In the genomic region with DNA sequence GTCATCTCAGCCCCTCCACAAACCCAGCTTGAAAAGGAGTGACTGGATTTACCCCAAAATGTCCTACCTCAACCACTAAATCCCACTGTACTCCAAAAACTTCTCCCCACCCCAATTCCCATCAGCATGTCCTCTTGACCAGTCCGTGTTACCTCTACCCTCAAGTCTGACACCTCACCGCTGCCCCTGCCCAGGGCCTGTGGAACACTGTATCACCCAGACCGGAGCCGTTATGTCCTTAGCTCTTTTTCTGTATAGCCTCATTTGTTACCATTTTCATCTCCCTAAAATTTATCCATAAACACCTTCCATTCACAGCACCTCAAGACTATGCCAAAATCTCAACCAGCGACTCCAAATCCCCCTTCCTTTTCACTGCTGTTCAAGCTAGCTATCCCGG, we compare ENCODE assay signal across 11 cellular contexts. TPM values are rescaled to one million over a fixed set of nuclear protein-coding genes. Genes with fewer than 3 reads are reported as not detected.
DNase-seq lines count a peak whose midpoint lies in the region; ATAC-seq and TF ChIP-seq lines count a peak whose summit lies in the region.
"Had no signal": no experiment of that assay in that cellular context is flagged by ENCODE, and none has a peak within 500 bp of the region (broad histone marks: within the 10 kb centered on the region; RNA-seq: fewer than 3 reads in every experiment).

No MANE protein-coding gene starts in this region.

- H3F3A ChIP-seq in OCI-LY1 (ENCODE audit: insufficient read depth, low read length), result 0 out of 2 replicates have a peak, but pooled peaks cover 10% of the 10 kb centered on the region

- H3K36me3 Mint-ChIP-seq in effector memory CD8-positive, alpha-beta T cell (ENCODE audit: insufficient read depth), result peaks cover 75% of the 10 kb centered on the region

- H3K4me1 ChIP-seq in BLaER1 treated with 17β-estradiol and CSF1 and Interleukin-3, amounts not matched to agents 10 nM and 100 nM, result peaks cover 47 to 69% (median 67%) of the 10 kb centered on the region in 10 experiments
- H3K4me1 ChIP-seq in OCI-LY1 (ENCODE audit: insufficient read depth, low read length, severe bottlenecking) (peaks cover 60% of the 10 kb centered on the region), osteoblast (ENCODE audit: insufficient read depth, low read length) (peaks cover 44% of the 10 kb centered on the region)

- H3K27ac Mint-ChIP-seq in effector memory CD8-positive, alpha-beta T cell, result peak overlapping the region; percentile 1 to 89

- H3K36me3 ChIP-seq in BLaER1 treated with 17β-estradiol and CSF1 and Interleukin-3, amounts not matched to agents 10 nM and 100 nM, result peaks cover 27 to 45% (median 38%) of the 10 kb centered on the region in 11 experiments
- peaks cover 51% of the 10 kb centered on the region for H3K36me3 ChIP-seq in OCI-LY1 (ENCODE audit: insufficient read depth, low read length)
- peaks cover 42% of the 10 kb centered on the region for H3K36me3 ChIP-seq in osteoblast (ENCODE audit: insufficient read depth, low read length)

- H3K9me3 ChIP-seq in BLaER1 treated with 17β-estradiol and CSF1 and Interleukin-3, amounts not matched to agents 10 nM and 100 nM (replicated peaks in 1 of 11), result no peaks in the 10 kb centered on the region
- no peaks in the 10 kb centered on the region for H3K9me3 ChIP-seq in OCI-LY1 (ENCODE audit: low read length)
- H3K9me3 ChIP-seq in osteoblast (ENCODE audit: low read depth, low read length), result no peaks in the 10 kb centered on the region
- H3K9me3 ChIP-seq: mucosa of descending colon had no signal

- H2AFZ ChIP-seq in OCI-LY1 (ENCODE audit: low read length), result no peak overlapping the region
- no peak overlapping the region for H2AFZ ChIP-seq in osteoblast (ENCODE audit: low read length)

- H3K79me2 ChIP-seq in OCI-LY1 (ENCODE audit: insufficient read depth, low read length) (peaks cover 27% of the 10 kb centered on the region), osteoblast (ENCODE audit: insufficient read depth, low read length) (peaks cover 88% of the 10 kb centered on the region)

- peaks cover 60 to 68% of the 10 kb centered on the region in 2 donors for H3K4me1 Mint-ChIP-seq in effector memory CD8-positive, alpha-beta T cell (ENCODE audit: low read depth in 2 of 2)

- DNase-seq in effector memory CD8-positive, alpha-beta T cell, result no peak
- DNase-seq in osteoblast (ENCODE audit: insufficient read length, low spot score, missing footprints) (no peak), DMS 273 (lab: John Stamatoyannopoulos, UW; ENCODE audit: unreplicated experiment) (no peak)
- DNase-seq in stimulated activated CD4-positive, alpha-beta T cell treated with anti-CD3 and anti-CD28 coated beads, Interleukin-4, amount 100 ng/mL, for 24 hours, result no peak
- no peak for DNase-seq in activated effector memory CD4-positive, alpha-beta T cell treated with Interleukin-2 at 50 U/mL for 16 hours
- DNase-seq: cortex of kidney; stimulated activated naive CD4-positive, alpha-beta T cell treated with Interleukin-2 at 50 U/mL for 16 hours had no signal

- TF ChIP-seq CTCF in OCI-LY1 (IDR thresholded peaks at IDR 0.05; ENCODE audit: low read length) (no peak), osteoblast (IDR thresholded peaks at IDR 0.05; ENCODE audit: extremely low read depth, low read depth, low read length) (no peak)

- H3K4me2 ChIP-seq in BLaER1 treated with 17β-estradiol and CSF1 and Interleukin-3, amounts not matched to agents 10 nM and 100 nM, result peak overlapping the region; percentile 71 to 99 (median 93)
- H3K4me2 ChIP-seq in OCI-LY1 (ENCODE audit: low read length), result peak overlapping the region; percentile 63; the same call in 1 of the 2 replicates
- H3K4me2 ChIP-seq in osteoblast (ENCODE audit: insufficient read depth, low read length), result peak overlapping the region; percentile 78

- H3K4me3 ChIP-seq in BLaER1 treated with 17β-estradiol and CSF1 and Interleukin-3, amounts not matched to agents 10 nM and 100 nM, result peak overlapping the region; percentile 88 to 97 (median 96); a peak in 18 of 20 replicates
- H3K4me3 ChIP-seq in OCI-LY1 (ENCODE audit: low read depth, low read length, poor library complexity, severe bottlenecking) (no peak overlapping the region), osteoblast (ENCODE audit: insufficient read depth, low read length) (no peak overlapping the region)

- peak overlapping the region in 8 of 11 experiments; percentile 21 to 97 (median 93); a peak in 11 of 22 replicates for H3K27ac ChIP-seq in BLaER1 treated with 17β-estradiol and CSF1 and Interleukin-3, amounts not matched to agents 10 nM and 100 nM
- H3K27ac ChIP-seq in OCI-LY1 (ENCODE audit: low read depth, low read length, poor library complexity, severe bottlenecking), result peak overlapping the region; percentile 46
- no peak overlapping the region for H3K27ac ChIP-seq in osteoblast (ENCODE audit: low read depth, low read length)

- H3K9me2 ChIP-seq in OCI-LY1 (ENCODE audit: low read depth, low read length), result no peaks in the 10 kb centered on the region

- ATAC-seq in effector memory CD8-positive, alpha-beta T cell (replicated peaks), result no peak
- no peak for ATAC-seq in GM18907 (IDR thresholded peaks at IDR 0.05; ENCODE audit: unreplicated experiment)
- ATAC-seq: mucosa of descending colon had no signal

- no peaks in the 10 kb centered on the region for H3K27me3 ChIP-seq in BLaER1 treated with 17β-estradiol and CSF1 and Interleukin-3, amounts not matched to agents 10 nM and 100 nM
- no peaks in the 10 kb centered on the region for H3K27me3 ChIP-seq in OCI-LY1 (ENCODE audit: insufficient read depth, low read length)
- H3K27me3 ChIP-seq in osteoblast (ENCODE audit: insufficient read depth, low read length), result no peaks in the 10 kb centered on the region

- H3K27me3 Mint-ChIP-seq in effector memory CD8-positive, alpha-beta T cell, result no peaks in the 10 kb centered on the region

- H3K4me3 Mint-ChIP-seq in effector memory CD8-positive, alpha-beta T cell, result peak overlapping the region; percentile 99 to 100

- H4K20me1 ChIP-seq in BLaER1 treated with 17β-estradiol and CSF1 and Interleukin-3, amounts not matched to agents 10 nM and 100 nM, result peaks cover 18 to 49% (median 34%) of the 10 kb centered on the region in 11 experiments; a peak in 20 of 22 replicates
- no peaks in the 10 kb centered on the region for H4K20me1 ChIP-seq in OCI-LY1 (ENCODE audit: insufficient read depth, low read length)
- peaks cover 40% of the 10 kb centered on the region for H4K20me1 ChIP-seq in osteoblast (ENCODE audit: insufficient read depth, low read length)

- H3K9ac ChIP-seq in BLaER1 treated with 17β-estradiol and CSF1 and Interleukin-3, amounts not matched to agents 10 nM and 100 nM, result peak overlapping the region; percentile 95 to 98 (median 97); a peak in 20 of 22 replicates
- H3K9ac ChIP-seq in OCI-LY1 (ENCODE audit: low read length), result peak overlapping the region; percentile 100; the same call in 1 of the 2 replicates

- H3K9me3 Mint-ChIP-seq in effector memory CD8-positive, alpha-beta T cell, result no peaks in the 10 kb centered on the region

RNA-seq across cellular contexts. Expression of a gene that starts 2.4 kb away (rescaled TPM):
- 53.2 and 55.4 TPM in 2 replicates for total RNA-seq in osteoblast

RNA-seq across cellular contexts. Expression of a gene that starts 2.5 kb away (rescaled TPM):
- 106 and 123 TPM in 2 replicates for total RNA-seq in osteoblast

RNA-seq across cellular contexts. Expression of a gene that starts 5.4 kb away (rescaled TPM):
- total RNA-seq in osteoblast, result 396 and 422 TPM in 2 replicates

RNA-seq across cellular contexts. Expression of a gene that starts 14.7 kb away (rescaled TPM):
- 29.8 and 31.8 TPM in 2 replicates for total RNA-seq in osteoblast

RNA-seq across cellular contexts. Expression of a gene that starts 15.2 kb away (rescaled TPM):
- 21.7 and 26.2 TPM in 2 replicates for total RNA-seq in osteoblast

Comparison
In these comparisons a context has a peak if more than half of its experiments do, and no peak if none do; other contexts are left out.
1. H3K4me3 ChIP-seq: peak in BLaER1 treated with 17β-estradiol and CSF1 and Interleukin-3, amounts not matched to agents 10 nM and 100 nM (10 of 10); none in OCI-LY1 (single experiment) and osteoblast (single experiment).
2. Peak in every context shown above with its lines, with median percentiles within 50 percentile points of each other: H3K4me2 ChIP-seq.